1 cellular context compared by ENCODE assay signal in the genomic region with DNA sequence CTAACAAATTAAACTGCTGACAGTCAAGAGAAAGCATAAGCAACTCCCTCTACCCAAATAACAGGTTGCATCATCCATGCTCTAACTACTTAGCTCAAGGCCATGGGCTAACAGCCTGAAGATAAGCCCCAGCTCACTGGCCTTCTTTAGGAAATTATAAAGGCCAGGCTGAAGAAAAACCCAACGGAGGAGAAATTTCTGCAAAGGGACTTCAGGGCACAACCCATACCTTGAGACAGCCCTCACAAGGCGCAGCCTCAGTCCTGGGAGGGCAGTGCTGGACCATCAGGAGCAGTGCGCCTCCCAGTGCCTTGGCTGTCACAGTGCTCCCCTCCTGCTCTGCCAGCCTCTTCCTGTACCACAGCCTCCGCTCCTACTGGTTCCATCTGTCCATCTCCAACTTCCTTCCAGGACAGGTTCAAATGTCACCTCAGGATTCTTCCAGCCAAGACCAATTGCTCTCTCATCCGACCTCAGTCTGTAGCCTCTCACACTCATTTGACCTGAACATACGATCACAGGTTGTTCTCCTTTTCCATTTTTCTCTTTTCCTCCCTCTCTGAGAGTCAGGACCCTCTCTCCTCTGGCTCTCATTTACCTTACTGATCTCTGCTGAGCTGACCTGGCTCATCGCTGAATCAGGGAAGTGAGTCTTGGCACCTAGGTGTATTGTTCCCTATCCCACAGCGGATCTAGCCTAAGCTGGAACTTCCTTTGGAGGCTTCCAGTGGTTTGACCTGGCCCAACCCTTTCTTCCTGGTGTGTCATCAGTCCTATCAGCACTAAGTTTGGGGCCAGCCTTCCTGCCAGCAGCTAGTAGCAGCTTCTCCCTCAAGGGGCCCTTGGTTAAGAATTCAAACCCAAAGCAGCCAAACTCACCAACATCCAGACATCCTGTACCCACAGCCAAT.
TF ChIP-seq lines count a peak whose summit lies in the region.

No MANE protein-coding gene starts in this region.

TF ChIP-seq in HepG2, 621 proteins besides CTCF, POLR2A, EP300 and RAD21 (continued from another document and continues in another):
- TF ChIP-seq ZSCAN30 (CRISPR knock-in tag; IDR thresholded peaks at IDR 0.05) (no peak), ZNF552 (CRISPR knock-in tag; IDR thresholded peaks at IDR 0.05; ENCODE audit: borderline replicate concordance) (no peak), ZNF124 (CRISPR knock-in tag; IDR thresholded peaks at IDR 0.05) (0 out of 2 replicates have a peak, but pooled peaks have one; percentile 18), ZNF3 (CRISPR knock-in tag; IDR thresholded peaks at IDR 0.05) (no peak), ZNF713 (CRISPR knock-in tag; IDR thresholded peaks at IDR 0.05) (no peak), ZNF605 (CRISPR knock-in tag; IDR thresholded peaks at IDR 0.05) (peak; percentile 63), ZSCAN29 (CRISPR knock-in tag; conservative IDR thresholded peaks at IDR 0.05) (0 out of 2 replicates have a peak, but pooled peaks have one; percentile 65), PAX8 (CRISPR knock-in tag; IDR thresholded peaks at IDR 0.05; ENCODE audit: borderline replicate concordance) (no peak), ZNF484 (CRISPR knock-in tag; IDR thresholded peaks at IDR 0.05; ENCODE audit: borderline replicate concordance, low read depth) (no peak), ZNF383 (CRISPR knock-in tag; IDR thresholded peaks at IDR 0.05; ENCODE audit: borderline replicate concordance) (0 out of 2 replicates have a peak, but pooled peaks have one; percentile 42), ZMYM4 (CRISPR knock-in tag; IDR thresholded peaks at IDR 0.05) (peak; percentile 60; the same call in 1 of the 2 replicates), ZNF501 (CRISPR knock-in tag; IDR thresholded peaks at IDR 0.05) (peak; percentile 49; the same call in 1 of the 2 replicates), ZNF17 (CRISPR knock-in tag; IDR thresholded peaks at IDR 0.05) (no peak), GABPB1 (CRISPR knock-in tag; IDR thresholded peaks at IDR 0.05) (peak; percentile 54), MEIS2 (CRISPR knock-in tag; IDR thresholded peaks at IDR 0.05) (peak; percentile 55; the same call in 1 of the 2 replicates), FOXA1 (IDR thresholded peaks at IDR 0.05) (no peak), FOXA1 (CRISPR knock-in tag; IDR thresholded peaks at IDR 0.05) (peak; percentile 33; the same call in 1 of the 2 replicates), ZNF205 (CRISPR knock-in tag; IDR thresholded peaks at IDR 0.05) (no peak), ZNF136 (CRISPR knock-in tag; IDR thresholded peaks at IDR 0.05; ENCODE audit: low read depth) (0 out of 2 replicates have a peak, but pooled peaks have one; percentile 43), ZKSCAN5 (CRISPR knock-in tag; IDR thresholded peaks at IDR 0.05) (no peak), STAG1 (CRISPR knock-in tag; IDR thresholded peaks at IDR 0.05) (peak; percentile 53), NFKBIZ (CRISPR knock-in tag; IDR thresholded peaks at IDR 0.05) (0 out of 2 replicates have a peak, but pooled peaks have one; percentile 28), ZNF607 (CRISPR knock-in tag; IDR thresholded peaks at IDR 0.05; ENCODE audit: borderline replicate concordance) (0 out of 2 replicates have a peak, but pooled peaks have one; percentile 41), SCMH1 (CRISPR knock-in tag; IDR thresholded peaks at IDR 0.05; ENCODE audit: borderline replicate concordance) (no peak), RFXAP (CRISPR knock-in tag; IDR thresholded peaks at IDR 0.05; ENCODE audit: borderline replicate concordance) (no peak), PITX1 (CRISPR knock-in tag; IDR thresholded peaks at IDR 0.05) (peak; percentile 47; the same call in 1 of the 2 replicates), ADNP (CRISPR knock-in tag; IDR thresholded peaks at IDR 0.05) (no peak), SALL1 (CRISPR knock-in tag; IDR thresholded peaks at IDR 0.05) (no peak; the same call in none of the 2 replicates), BRD4 (CRISPR knock-in tag; IDR thresholded peaks at IDR 0.05) (no peak), TBX2 (CRISPR knock-in tag; IDR thresholded peaks at IDR 0.05; ENCODE audit: borderline replicate concordance) (peak; percentile 57), CENPX (CRISPR knock-in tag; IDR thresholded peaks at IDR 0.05) (no peak)
- TF ChIP-seq, protein P1, sequence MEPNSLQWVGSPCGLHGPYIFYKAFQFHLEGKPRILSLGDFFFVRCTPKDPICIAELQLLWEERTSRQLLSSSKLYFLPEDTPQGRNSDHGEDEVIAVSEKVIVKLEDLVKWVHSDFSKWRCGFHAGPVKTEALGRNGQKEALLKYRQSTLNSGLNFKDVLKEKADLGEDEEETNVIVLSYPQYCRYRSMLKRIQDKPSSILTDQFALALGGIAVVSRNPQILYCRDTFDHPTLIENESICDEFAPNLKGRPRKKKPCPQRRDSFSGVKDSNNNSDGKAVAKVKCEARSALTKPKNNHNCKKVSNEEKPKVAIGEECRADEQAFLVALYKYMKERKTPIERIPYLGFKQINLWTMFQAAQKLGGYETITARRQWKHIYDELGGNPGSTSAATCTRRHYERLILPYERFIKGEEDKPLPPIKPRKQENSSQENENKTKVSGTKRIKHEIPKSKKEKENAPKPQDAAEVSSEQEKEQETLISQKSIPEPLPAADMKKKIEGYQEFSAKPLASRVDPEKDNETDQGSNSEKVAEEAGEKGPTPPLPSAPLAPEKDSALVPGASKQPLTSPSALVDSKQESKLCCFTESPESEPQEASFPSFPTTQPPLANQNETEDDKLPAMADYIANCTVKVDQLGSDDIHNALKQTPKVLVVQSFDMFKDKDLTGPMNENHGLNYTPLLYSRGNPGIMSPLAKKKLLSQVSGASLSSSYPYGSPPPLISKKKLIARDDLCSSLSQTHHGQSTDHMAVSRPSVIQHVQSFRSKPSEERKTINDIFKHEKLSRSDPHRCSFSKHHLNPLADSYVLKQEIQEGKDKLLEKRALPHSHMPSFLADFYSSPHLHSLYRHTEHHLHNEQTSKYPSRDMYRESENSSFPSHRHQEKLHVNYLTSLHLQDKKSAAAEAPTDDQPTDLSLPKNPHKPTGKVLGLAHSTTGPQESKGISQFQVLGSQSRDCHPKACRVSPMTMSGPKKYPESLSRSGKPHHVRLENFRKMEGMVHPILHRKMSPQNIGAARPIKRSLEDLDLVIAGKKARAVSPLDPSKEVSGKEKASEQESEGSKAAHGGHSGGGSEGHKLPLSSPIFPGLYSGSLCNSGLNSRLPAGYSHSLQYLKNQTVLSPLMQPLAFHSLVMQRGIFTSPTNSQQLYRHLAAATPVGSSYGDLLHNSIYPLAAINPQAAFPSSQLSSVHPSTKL (CRISPR knock-in tag; IDR thresholded peaks at IDR 0.05): peak; percentile 76
- TF ChIP-seq, protein P2, sequence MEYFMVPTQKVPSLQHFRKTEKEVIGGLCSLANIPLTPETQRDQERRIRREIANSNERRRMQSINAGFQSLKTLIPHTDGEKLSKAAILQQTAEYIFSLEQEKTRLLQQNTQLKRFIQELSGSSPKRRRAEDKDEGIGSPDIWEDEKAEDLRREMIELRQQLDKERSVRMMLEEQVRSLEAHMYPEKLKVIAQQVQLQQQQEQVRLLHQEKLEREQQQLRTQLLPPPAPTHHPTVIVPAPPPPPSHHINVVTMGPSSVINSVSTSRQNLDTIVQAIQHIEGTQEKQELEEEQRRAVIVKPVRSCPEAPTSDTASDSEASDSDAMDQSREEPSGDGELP (IDR thresholded peaks at IDR 0.05; ENCODE audit: borderline replicate concordance, low read depth): no peak
- TF ChIP-seq, protein P3, sequence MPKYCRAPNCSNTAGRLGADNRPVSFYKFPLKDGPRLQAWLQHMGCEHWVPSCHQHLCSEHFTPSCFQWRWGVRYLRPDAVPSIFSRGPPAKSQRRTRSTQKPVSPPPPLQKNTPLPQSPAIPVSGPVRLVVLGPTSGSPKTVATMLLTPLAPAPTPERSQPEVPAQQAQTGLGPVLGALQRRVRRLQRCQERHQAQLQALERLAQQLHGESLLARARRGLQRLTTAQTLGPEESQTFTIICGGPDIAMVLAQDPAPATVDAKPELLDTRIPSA (CRISPR knock-in tag; IDR thresholded peaks at IDR 0.05; ENCODE audit: borderline replicate concordance): 0 out of 2 replicates have a peak, but pooled peaks have one; percentile 29
- TF ChIP-seq, protein P4, sequence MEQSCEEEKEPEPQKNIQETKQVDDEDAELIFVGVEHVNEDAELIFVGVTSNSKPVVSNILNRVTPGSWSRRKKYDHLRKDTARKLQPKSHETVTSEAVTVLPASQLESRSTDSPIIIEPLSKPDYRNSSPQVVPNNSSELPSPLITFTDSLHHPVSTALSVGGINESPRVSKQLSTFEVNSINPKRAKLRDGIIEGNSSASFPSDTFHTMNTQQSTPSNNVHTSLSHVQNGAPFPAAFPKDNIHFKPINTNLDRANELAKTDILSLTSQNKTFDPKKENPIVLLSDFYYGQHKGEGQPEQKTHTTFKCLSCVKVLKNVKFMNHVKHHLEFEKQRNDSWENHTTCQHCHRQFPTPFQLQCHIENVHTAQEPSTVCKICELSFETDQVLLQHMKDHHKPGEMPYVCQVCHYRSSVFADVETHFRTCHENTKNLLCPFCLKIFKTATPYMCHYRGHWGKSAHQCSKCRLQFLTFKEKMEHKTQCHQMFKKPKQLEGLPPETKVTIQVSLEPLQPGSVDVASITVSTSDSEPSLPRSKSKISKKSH (CRISPR knock-in tag; IDR thresholded peaks at IDR 0.05; ENCODE audit: borderline replicate concordance): no peak
- TF ChIP-seq, protein P5, sequence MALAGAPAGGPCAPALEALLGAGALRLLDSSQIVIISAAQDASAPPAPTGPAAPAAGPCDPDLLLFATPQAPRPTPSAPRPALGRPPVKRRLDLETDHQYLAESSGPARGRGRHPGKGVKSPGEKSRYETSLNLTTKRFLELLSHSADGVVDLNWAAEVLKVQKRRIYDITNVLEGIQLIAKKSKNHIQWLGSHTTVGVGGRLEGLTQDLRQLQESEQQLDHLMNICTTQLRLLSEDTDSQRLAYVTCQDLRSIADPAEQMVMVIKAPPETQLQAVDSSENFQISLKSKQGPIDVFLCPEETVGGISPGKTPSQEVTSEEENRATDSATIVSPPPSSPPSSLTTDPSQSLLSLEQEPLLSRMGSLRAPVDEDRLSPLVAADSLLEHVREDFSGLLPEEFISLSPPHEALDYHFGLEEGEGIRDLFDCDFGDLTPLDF (CRISPR knock-in tag; IDR thresholded peaks at IDR 0.05): no peak
- TF ChIP-seq, protein P6, sequence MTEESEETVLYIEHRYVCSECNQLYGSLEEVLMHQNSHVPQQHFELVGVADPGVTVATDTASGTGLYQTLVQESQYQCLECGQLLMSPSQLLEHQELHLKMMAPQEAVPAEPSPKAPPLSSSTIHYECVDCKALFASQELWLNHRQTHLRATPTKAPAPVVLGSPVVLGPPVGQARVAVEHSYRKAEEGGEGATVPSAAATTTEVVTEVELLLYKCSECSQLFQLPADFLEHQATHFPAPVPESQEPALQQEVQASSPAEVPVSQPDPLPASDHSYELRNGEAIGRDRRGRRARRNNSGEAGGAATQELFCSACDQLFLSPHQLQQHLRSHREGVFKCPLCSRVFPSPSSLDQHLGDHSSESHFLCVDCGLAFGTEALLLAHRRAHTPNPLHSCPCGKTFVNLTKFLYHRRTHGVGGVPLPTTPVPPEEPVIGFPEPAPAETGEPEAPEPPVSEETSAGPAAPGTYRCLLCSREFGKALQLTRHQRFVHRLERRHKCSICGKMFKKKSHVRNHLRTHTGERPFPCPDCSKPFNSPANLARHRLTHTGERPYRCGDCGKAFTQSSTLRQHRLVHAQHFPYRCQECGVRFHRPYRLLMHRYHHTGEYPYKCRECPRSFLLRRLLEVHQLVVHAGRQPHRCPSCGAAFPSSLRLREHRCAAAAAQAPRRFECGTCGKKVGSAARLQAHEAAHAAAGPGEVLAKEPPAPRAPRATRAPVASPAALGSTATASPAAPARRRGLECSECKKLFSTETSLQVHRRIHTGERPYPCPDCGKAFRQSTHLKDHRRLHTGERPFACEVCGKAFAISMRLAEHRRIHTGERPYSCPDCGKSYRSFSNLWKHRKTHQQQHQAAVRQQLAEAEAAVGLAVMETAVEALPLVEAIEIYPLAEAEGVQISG (CRISPR knock-in tag; IDR thresholded peaks at IDR 0.05): peak; percentile 98
- TF ChIP-seq, protein P7, sequence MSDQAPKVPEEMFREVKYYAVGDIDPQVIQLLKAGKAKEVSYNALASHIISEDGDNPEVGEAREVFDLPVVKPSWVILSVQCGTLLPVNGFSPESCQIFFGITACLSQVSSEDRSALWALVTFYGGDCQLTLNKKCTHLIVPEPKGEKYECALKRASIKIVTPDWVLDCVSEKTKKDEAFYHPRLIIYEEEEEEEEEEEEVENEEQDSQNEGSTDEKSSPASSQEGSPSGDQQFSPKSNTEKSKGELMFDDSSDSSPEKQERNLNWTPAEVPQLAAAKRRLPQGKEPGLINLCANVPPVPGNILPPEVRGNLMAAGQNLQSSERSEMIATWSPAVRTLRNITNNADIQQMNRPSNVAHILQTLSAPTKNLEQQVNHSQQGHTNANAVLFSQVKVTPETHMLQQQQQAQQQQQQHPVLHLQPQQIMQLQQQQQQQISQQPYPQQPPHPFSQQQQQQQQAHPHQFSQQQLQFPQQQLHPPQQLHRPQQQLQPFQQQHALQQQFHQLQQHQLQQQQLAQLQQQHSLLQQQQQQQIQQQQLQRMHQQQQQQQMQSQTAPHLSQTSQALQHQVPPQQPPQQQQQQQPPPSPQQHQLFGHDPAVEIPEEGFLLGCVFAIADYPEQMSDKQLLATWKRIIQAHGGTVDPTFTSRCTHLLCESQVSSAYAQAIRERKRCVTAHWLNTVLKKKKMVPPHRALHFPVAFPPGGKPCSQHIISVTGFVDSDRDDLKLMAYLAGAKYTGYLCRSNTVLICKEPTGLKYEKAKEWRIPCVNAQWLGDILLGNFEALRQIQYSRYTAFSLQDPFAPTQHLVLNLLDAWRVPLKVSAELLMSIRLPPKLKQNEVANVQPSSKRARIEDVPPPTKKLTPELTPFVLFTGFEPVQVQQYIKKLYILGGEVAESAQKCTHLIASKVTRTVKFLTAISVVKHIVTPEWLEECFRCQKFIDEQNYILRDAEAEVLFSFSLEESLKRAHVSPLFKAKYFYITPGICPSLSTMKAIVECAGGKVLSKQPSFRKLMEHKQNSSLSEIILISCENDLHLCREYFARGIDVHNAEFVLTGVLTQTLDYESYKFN (CRISPR knock-in tag; conservative IDR thresholded peaks at IDR 0.05): peak; percentile 29; the same call in 1 of the 2 replicates
- TF ChIP-seq, protein P8, sequence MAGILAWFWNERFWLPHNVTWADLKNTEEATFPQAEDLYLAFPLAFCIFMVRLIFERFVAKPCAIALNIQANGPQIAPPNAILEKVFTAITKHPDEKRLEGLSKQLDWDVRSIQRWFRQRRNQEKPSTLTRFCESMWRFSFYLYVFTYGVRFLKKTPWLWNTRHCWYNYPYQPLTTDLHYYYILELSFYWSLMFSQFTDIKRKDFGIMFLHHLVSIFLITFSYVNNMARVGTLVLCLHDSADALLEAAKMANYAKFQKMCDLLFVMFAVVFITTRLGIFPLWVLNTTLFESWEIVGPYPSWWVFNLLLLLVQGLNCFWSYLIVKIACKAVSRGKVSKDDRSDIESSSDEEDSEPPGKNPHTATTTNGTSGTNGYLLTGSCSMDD (CRISPR knock-in tag; IDR thresholded peaks at IDR 0.05): no peak
- TF ChIP-seq, protein P9, sequence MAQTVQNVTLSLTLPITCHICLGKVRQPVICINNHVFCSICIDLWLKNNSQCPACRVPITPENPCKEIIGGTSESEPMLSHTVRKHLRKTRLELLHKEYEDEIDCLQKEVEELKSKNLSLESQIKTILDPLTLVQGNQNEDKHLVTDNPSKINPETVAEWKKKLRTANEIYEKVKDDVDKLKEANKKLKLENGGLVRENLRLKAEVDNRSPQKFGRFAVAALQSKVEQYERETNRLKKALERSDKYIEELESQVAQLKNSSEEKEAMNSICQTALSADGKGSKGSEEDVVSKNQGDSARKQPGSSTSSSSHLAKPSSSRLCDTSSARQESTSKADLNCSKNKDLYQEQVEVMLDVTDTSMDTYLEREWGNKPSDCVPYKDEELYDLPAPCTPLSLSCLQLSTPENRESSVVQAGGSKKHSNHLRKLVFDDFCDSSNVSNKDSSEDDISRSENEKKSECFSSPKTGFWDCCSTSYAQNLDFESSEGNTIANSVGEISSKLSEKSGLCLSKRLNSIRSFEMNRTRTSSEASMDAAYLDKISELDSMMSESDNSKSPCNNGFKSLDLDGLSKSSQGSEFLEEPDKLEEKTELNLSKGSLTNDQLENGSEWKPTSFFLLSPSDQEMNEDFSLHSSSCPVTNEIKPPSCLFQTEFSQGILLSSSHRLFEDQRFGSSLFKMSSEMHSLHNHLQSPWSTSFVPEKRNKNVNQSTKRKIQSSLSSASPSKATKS (CRISPR knock-in tag; IDR thresholded peaks at IDR 0.05): no peak
